In the genomic region with DNA sequence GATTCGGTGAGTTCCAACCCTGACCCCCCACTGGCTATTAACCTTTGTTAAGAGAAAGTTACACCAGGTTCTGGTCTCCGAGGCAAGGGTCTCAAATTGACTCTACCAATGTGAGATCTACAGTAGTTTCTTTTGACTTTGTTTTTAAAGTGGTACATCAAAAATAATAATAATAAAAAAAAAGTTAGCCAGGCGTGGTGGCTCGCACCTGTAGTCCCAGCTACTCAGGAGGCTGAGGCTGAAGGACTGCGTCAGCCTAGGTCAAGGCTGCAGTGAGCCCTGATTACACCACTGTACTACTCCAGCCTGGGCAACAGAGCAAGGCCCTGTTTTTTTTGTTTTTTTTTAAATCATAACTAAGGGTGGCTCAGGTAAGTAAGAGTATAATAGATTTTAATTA, we compare ENCODE assay signal across 1 cellular context.
TF ChIP-seq lines count a peak whose summit lies in the region.

No MANE protein-coding gene starts in this region.

TF ChIP-seq in IMR-90, 13 proteins besides CTCF, POLR2A, EP300 and RAD21:
- TF ChIP-seq, protein P1, sequence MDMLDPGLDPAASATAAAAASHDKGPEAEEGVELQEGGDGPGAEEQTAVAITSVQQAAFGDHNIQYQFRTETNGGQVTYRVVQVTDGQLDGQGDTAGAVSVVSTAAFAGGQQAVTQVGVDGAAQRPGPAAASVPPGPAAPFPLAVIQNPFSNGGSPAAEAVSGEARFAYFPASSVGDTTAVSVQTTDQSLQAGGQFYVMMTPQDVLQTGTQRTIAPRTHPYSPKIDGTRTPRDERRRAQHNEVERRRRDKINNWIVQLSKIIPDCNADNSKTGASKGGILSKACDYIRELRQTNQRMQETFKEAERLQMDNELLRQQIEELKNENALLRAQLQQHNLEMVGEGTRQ (IDR thresholded peaks at IDR 0.05; ENCODE audit: low read depth, low read length) = no peak
- no peak for TF ChIP-seq MXI1 (IDR thresholded peaks at IDR 0.05; ENCODE audit: borderline replicate concordance, low read depth, low read length)
- TF ChIP-seq NFE2L2 (IDR thresholded peaks at IDR 0.05; ENCODE audit: low read depth, low read length) = no peak
